Comparison of ENCODE assay signal across 12 cellular contexts in the genomic region with DNA sequence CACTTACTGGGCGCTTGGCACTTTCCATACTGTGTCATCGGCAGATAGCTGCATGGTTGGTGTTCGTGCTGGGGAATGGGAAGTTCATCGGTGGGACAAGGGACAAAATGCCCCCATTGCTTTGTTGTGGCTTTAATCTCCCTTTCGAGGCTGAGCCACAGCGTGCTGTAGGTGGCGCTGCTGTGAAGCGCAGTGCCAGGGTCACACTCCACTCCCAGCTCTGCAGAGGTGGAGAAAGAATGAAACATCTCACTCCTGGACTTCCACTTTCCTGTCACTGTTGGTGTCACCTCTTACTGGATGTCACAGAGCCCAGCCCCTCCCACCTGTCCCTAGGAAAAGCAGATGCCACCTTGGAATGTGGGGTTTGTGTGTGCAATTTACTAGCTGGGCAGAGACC. TPM values are rescaled to one million over a fixed set of nuclear protein-coding genes. Genes with fewer than 3 reads are reported as not detected.
DNase-seq lines count a peak whose midpoint lies in the region; ATAC-seq, FAIRE-seq and TF ChIP-seq lines count a peak whose summit lies in the region.
"Had no signal": no experiment of that assay in that cellular context is flagged by ENCODE, and none has a peak within 500 bp of the region (broad histone marks: within the 10 kb centered on the region; RNA-seq: fewer than 3 reads in every experiment).

No MANE protein-coding gene starts in this region.

- no peak overlapping the region for H3K9ac ChIP-seq in keratinocyte (ENCODE audit: control insufficient read depth, extremely low read depth, insufficient read depth, low read length)

- TF ChIP-seq CTCF in GM10248 (IDR thresholded peaks at IDR 0.05; ENCODE audit: control extremely low read depth, extremely low read depth, low read depth, missing control alignments) (peak; percentile 24), HFFc6 (IDR thresholded peaks at IDR 0.05) (peak; percentile 58), WI38 (IDR thresholded peaks at IDR 0.05; ENCODE audit: low read depth, low read length) (peak; percentile 25; the same call in 1 of the 2 replicates), keratinocyte (optimal IDR thresholded peaks at IDR 0.05 in 1 of 3, IDR thresholded peaks at IDR 0.05 in 1 of 3, conservative IDR thresholded peaks at IDR 0.05 in 1 of 3; ENCODE audit: extremely low read depth in 1 of 3, insufficient read depth in 2 of 3, low read length in 3 of 3) (peak in 2 of 3 experiments; percentile 28 to 60)

- H3K79me2 ChIP-seq in keratinocyte (ENCODE audit: control insufficient read depth, insufficient read depth, low read length) = peaks cover 18% of the 10 kb centered on the region

- H3K27ac Mint-ChIP-seq in HFFc6 = no peak overlapping the region

- no peaks in the 10 kb centered on the region for H3K9me1 ChIP-seq in keratinocyte (ENCODE audit: control insufficient read depth, extremely low read depth, insufficient read depth, low read length)

- no peak overlapping the region for H3K4me3 Mint-ChIP-seq in HFFc6

- no peaks in the 10 kb centered on the region for H4K20me1 ChIP-seq in keratinocyte (ENCODE audit: control insufficient read depth, extremely low read depth, insufficient read depth, low read length)

- dilution Hi-C loops in keratinocyte (cut with MboI; ENCODE audit: extremely low pct_ligation_motif_present, low sequenced_read_pairs) = no loop called here

- ATAC-seq in HG02973 (IDR thresholded peaks at IDR 0.05; ENCODE audit: unreplicated experiment) = no peak
- ATAC-seq: gastrocnemius medialis, psoas muscle had no signal

- H3K4me2 ChIP-seq in keratinocyte (ENCODE audit: control insufficient read depth, extremely low read depth, insufficient read depth, low read depth, low read length) = no peak overlapping the region

- H3K27me3 Mint-ChIP-seq in HFFc6 (ENCODE audit: insufficient read depth) = no peaks in the 10 kb centered on the region

- peaks cover 43% of the 10 kb centered on the region for H3K36me3 Mint-ChIP-seq in HFFc6 (ENCODE audit: low read depth)

- POLR2A ChIA-PET in GM10248 (lab: Yijun Ruan, JAX) = interaction anchor here (0.5 kb wide), 1 partner anchor 26 kb away, joined by 3 read pairs; no protein-coding TSS in a partner anchor

- H3K4me1 Mint-ChIP-seq in HFFc6 (ENCODE audit: low read depth) = no peaks in the 10 kb centered on the region

- H2AFZ ChIP-seq in keratinocyte (ENCODE audit: control insufficient read depth, low read length) = no peak overlapping the region

- H3K9me3 Mint-ChIP-seq in HFFc6 = peaks cover 10% of the 10 kb centered on the region

- no peaks in the 10 kb centered on the region for H3K9me3 ChIP-seq in keratinocyte (ENCODE audit: control insufficient read depth, low read depth, low read length)
- H3K9me3 ChIP-seq: gastrocnemius medialis, psoas muscle, thyroid gland had no signal

- H3K27ac ChIP-seq in keratinocyte (ENCODE audit: control insufficient read depth, insufficient read depth, low read length) = no peak overlapping the region
- H3K27ac ChIP-seq: gastrocnemius medialis, psoas muscle, thyroid gland had no signal

- no peaks in the 10 kb centered on the region for H3K4me1 ChIP-seq in keratinocyte (ENCODE audit: control insufficient read depth, extremely low read depth, insufficient read depth, low read length)
- H3K4me1 ChIP-seq: gastrocnemius medialis, psoas muscle, thyroid gland had no signal

- H3K27me3 ChIP-seq in keratinocyte (ENCODE audit: control insufficient read depth, extremely low read depth, insufficient read depth, low read length) = no peaks in the 10 kb centered on the region
- H3K27me3 ChIP-seq: gastrocnemius medialis, thyroid gland had no signal

- CTCF ChIA-PET in GM10248 (lab: Yijun Ruan, JAX) = interaction anchor here (1.2 kb wide), 1 partner anchor 173 kb away, joined by 3 read pairs; no protein-coding TSS in a partner anchor

- no peak for DNase-seq in GM10248 (ENCODE audit: extremely low spot score)
- DNase-seq in HFFc6 = no peak
- DNase-seq in keratinocyte (ENCODE audit: low read depth, low spot score) = no peak
- no peak for DNase-seq in hippocampal formation (lab: John Stamatoyannopoulos, UW)
- DNase-seq in AG08395 (ENCODE audit: low spot score) = no peak
- DNase-seq in NCI-H2227 treated with DMSO at 0.1 percent for 48 hours (lab: John Stamatoyannopoulos, UW) = no peak
- DNase-seq: gastrocnemius medialis, psoas muscle, thyroid gland had no signal

- H3K36me3 ChIP-seq in keratinocyte (ENCODE audit: control insufficient read depth in 2 of 2, extremely low read depth in 1 of 2, insufficient read depth in 2 of 2, low read length in 2 of 2) = peaks cover 3 to 14% of the 10 kb centered on the region in 2 experiments
- H3K36me3 ChIP-seq: gastrocnemius medialis had no signal

- no peak for FAIRE-seq in keratinocyte (lab: Jason Lieb, UNC)
- FAIRE-seq: D721Med had no signal

- H3K4me3 ChIP-seq in WI38 (ENCODE audit: low read depth, low read length) (no peak overlapping the region), keratinocyte (ENCODE audit: control insufficient read depth in 2 of 3, extremely low read depth in 1 of 3, insufficient read depth in 2 of 3, low read depth in 1 of 3, low read length in 3 of 3) (no peak overlapping the region)
- H3K4me3 ChIP-seq: gastrocnemius medialis, psoas muscle, thyroid gland had no signal

RNA-seq across cellular contexts. Expression of gene TYMS, which starts 8.7 kb away (rescaled TPM):
- total RNA-seq in HFFc6 (2021; fragmentation: NEBNext Ultra II Directional; extraction: Animal tissue kit (Norgen Biotek cat#: 25700)) = 100 to 1,000 TPM in 5 of 6 experiments, 10 to 100 TPM in 1; 88.6 to 179 (median 153) TPM
- polyA plus RNA-seq in keratinocyte = 15.0 to 68.4 TPM (median 39.9 TPM) in 3 replicates
- polyA plus RNA-seq in keratinocyte (2011; ENCODE audit: low read depth) = 4.3 TPM
- polyA plus RNA-seq in keratinocyte (2011; cell fraction: cytosol; rRNA removed) = 22.6 and 26.3 TPM in 2 replicates
- polyA plus RNA-seq in keratinocyte (2011; cell fraction: nucleus; rRNA removed) = 17.1 and 17.9 TPM in 2 replicates
- polyA plus RNA-seq in keratinocyte (2012; ENCODE audit: low replicate concordance) = 15.0 and 49.1 TPM in 2 replicates
- 18.3 to 80.4 TPM (median 70.4 TPM) in 3 replicates for polyA minus RNA-seq in keratinocyte
- polyA minus RNA-seq in keratinocyte (2011; cell fraction: cytosol; rRNA and poly(A)+ RNA removed) = 21.7 TPM
- polyA minus RNA-seq in keratinocyte (2011; cell fraction: nucleus; rRNA and poly(A)+ RNA removed) = 5.7 and 7.7 TPM in 2 replicates

RNA-seq across cellular contexts. Expression of gene ENOSF1, which starts 46.3 kb away (rescaled TPM):
- 10 to 100 TPM in 4 of 6 experiments, 1 to 10 TPM in 2; 8.3 to 15.7 (median 12.4) TPM for total RNA-seq in HFFc6 (2021; fragmentation: NEBNext Ultra II Directional; extraction: Animal tissue kit (Norgen Biotek cat#: 25700))
- polyA plus RNA-seq in keratinocyte = 14.6 to 27.6 TPM (median 19.5 TPM) in 3 replicates
- polyA plus RNA-seq in keratinocyte (2011; ENCODE audit: low read depth) = 22.2 TPM
- polyA plus RNA-seq in keratinocyte (2011; cell fraction: cytosol; rRNA removed) = 9.3 and 12.7 TPM in 2 replicates
- 58.7 and 63.0 TPM in 2 replicates for polyA plus RNA-seq in keratinocyte (2011; cell fraction: nucleus; rRNA removed)
- 18.6 and 20.5 TPM in 2 replicates for polyA plus RNA-seq in keratinocyte (2012; ENCODE audit: low replicate concordance)
- polyA minus RNA-seq in keratinocyte = 18.2 to 35.6 TPM (median 21.3 TPM) in 3 replicates
- 16.5 TPM for polyA minus RNA-seq in keratinocyte (2011; cell fraction: cytosol; rRNA and poly(A)+ RNA removed)
- 30.4 and 52.5 TPM in 2 replicates for polyA minus RNA-seq in keratinocyte (2011; cell fraction: nucleus; rRNA and poly(A)+ RNA removed)
